Comparison of ENCODE assay signal across 26 cellular contexts in genomic region chr5:181149355-181149754, GRCh38. TPM values are rescaled to one million over a fixed set of nuclear protein-coding genes. Genes with fewer than 3 reads are reported as not detected.
A peak's percentile ranks its signal among the peaks of the same experiment; 100 is the strongest.
DNase-seq lines count a peak whose midpoint lies in the region; ATAC-seq, FAIRE-seq and TF ChIP-seq lines count a peak whose summit lies in the region.
"Had no signal": no experiment of that assay in that cellular context is flagged by ENCODE, and none has a peak within 500 bp of the region (broad histone marks: within the 10 kb centered on the region; RNA-seq: fewer than 3 reads in every experiment).

No MANE protein-coding gene starts in this region.

- POLR2A ChIA-PET in OCI-LY7 (lab: Charles Lee): interaction anchor here (0.6 kb wide), 1 partner anchor 67 kb away, joined by 3 read pairs; no protein-coding TSS in a partner anchor
- POLR2A ChIA-PET in GM12878 (lab: Charles Lee): no interaction called here

- H3K9me2 ChIP-seq in GM23338 (ENCODE audit: insufficient read depth) (no peaks in the 10 kb centered on the region), OCI-LY7 (ENCODE audit: insufficient read depth, low read length) (no peaks in the 10 kb centered on the region)
- H3K9me2 ChIP-seq: SK-N-SH had no signal

- H3K36me3 ChIP-seq in GM23338 (ENCODE audit: insufficient read depth) (no peaks in the 10 kb centered on the region), OCI-LY7 (ENCODE audit: insufficient read depth, low read length) (no peaks in the 10 kb centered on the region), GM12878 (ENCODE audit: control insufficient read depth in 2 of 2, insufficient read depth in 2 of 2, low read length in 1 of 2) (no peaks in the 10 kb centered on the region), upper lobe of right lung (no peaks in the 10 kb centered on the region), gastroesophageal sphincter (no peaks in the 10 kb centered on the region)
- H3K36me3 ChIP-seq: Peyer's patch had no signal

- H3K27ac Mint-ChIP-seq in GM23338: no peak overlapping the region
- H3K27ac Mint-ChIP-seq: CD4-positive, alpha-beta memory T cell had no signal

- RAD21 ChIA-PET in GM12878 (lab: Charles Lee; ENCODE audit: unreplicated experiment): interaction anchor here (1.3 kb wide), 1 partner anchor 18 kb away, joined by 5 read pairs; no protein-coding TSS in a partner anchor

- H3K4me1 ChIP-seq in GM23338 (ENCODE audit: insufficient read depth): peaks cover 21% of the 10 kb centered on the region; the same call in 1 of the 2 replicates
- peaks cover 25% of the 10 kb centered on the region for H3K4me1 ChIP-seq in OCI-LY7 (ENCODE audit: insufficient read depth, low read length, poor library complexity, severe bottlenecking)
- 0 out of 2 replicates have a peak, but pooled peaks cover 3% of the 10 kb centered on the region for H3K4me1 ChIP-seq in GM12878 (ENCODE audit: control insufficient read depth, insufficient read depth, low read length)
- no peaks in the 10 kb centered on the region for H3K4me1 ChIP-seq in upper lobe of right lung
- H3K4me1 ChIP-seq in gastroesophageal sphincter: no peaks in the 10 kb centered on the region
- H3K4me1 ChIP-seq: Caco-2, Peyer's patch had no signal

- ATAC-seq in GM23338 (no peak), GM12878 (no peak), esophagus mucosa (peak; percentile 90), HG02970 (IDR thresholded peaks at IDR 0.05; ENCODE audit: low FRiP score, unreplicated experiment) (no peak), upper lobe of right lung (no peak), gastroesophageal sphincter (no peak)
- ATAC-seq: HepG2 had no signal

- H3K4me2 ChIP-seq in GM23338: no peak overlapping the region
- peak overlapping the region; percentile 35 for H3K4me2 ChIP-seq in OCI-LY7 (ENCODE audit: low read length)
- H3K4me2 ChIP-seq in GM12878 (ENCODE audit: control insufficient read depth, insufficient read depth): no peak overlapping the region
- H3K4me2 ChIP-seq: SK-N-SH had no signal

- CTCF ChIA-PET in OCI-LY7 (lab: Charles Lee; ENCODE audit: unreplicated experiment): no interaction called here
- CTCF ChIA-PET in GM12878 (lab: Yijun Ruan, JAX): interaction anchor here (0.6 to 1.2 kb wide), 3 partner anchors 10 to 35 kb away, joined by 4 to 6 read pairs (median 5); no protein-coding TSS in a partner anchor

- TF ChIP-seq RAD21 in GM12878 (IDR thresholded peaks at IDR 0.05; ENCODE audit: insufficient read depth, low read depth, low read length): no peak

- no peak for TF ChIP-seq CTCF in GM23338 (conservative IDR thresholded peaks at IDR 0.05; ENCODE audit: low read depth in 2 of 2)
- TF ChIP-seq CTCF in OCI-LY7 (conservative IDR thresholded peaks at IDR 0.05; ENCODE audit: low read length): no peak
- no peak for TF ChIP-seq CTCF in GM12878 (IDR thresholded peaks at IDR 0.05 in 2 of 3, conservative IDR thresholded peaks at IDR 0.05 in 1 of 3; ENCODE audit: control insufficient read depth in 2 of 3, extremely low read depth in 1 of 3, insufficient read depth in 1 of 3, low read depth in 3 of 3, low read length in 3 of 3)
- TF ChIP-seq CTCF in upper lobe of right lung (IDR thresholded peaks at IDR 0.05): no peak
- TF ChIP-seq CTCF in gastroesophageal sphincter (IDR thresholded peaks at IDR 0.05): no peak

- H3K27ac ChIP-seq in GM23338 (ENCODE audit: low read depth) (no peak overlapping the region), OCI-LY7 (ENCODE audit: low read depth, low read length, poor library complexity, severe bottlenecking) (no peak overlapping the region), GM12878 (ENCODE audit: control insufficient read depth, insufficient read depth) (0 out of 2 replicates have a peak overlapping the region, but pooled peaks have one; percentile 6), upper lobe of right lung (no peak overlapping the region), gastroesophageal sphincter (no peak overlapping the region)
- H3K27ac ChIP-seq: Peyer's patch had no signal

- H4K20me1 ChIP-seq in GM23338 (replicated peaks; ENCODE audit: insufficient read depth) (no peaks in the 10 kb centered on the region), OCI-LY7 (ENCODE audit: insufficient read depth, low read length) (no peaks in the 10 kb centered on the region), GM12878 (ENCODE audit: control insufficient read depth, insufficient read depth) (no peaks in the 10 kb centered on the region)

- H3K27me3 Mint-ChIP-seq in GM23338 (ENCODE audit: insufficient read depth, low read depth, poor library complexity): peaks cover 32% of the 10 kb centered on the region

- peaks cover 16% of the 10 kb centered on the region for H3K9me3 ChIP-seq in OCI-LY7 (ENCODE audit: low read length)
- H3K9me3 ChIP-seq in GM12878 (replicated peaks; ENCODE audit: control insufficient read depth, insufficient read depth, low read length): no peaks in the 10 kb centered on the region; the same call in 2 of the 3 replicates
- H3K9me3 ChIP-seq in upper lobe of right lung: no peaks in the 10 kb centered on the region
- no peaks in the 10 kb centered on the region for H3K9me3 ChIP-seq in gastroesophageal sphincter
- H3K9me3 ChIP-seq: Caco-2, Peyer's patch, SK-N-SH had no signal

- H3K4me3 ChIP-seq in GM23338: no peak overlapping the region
- H3K4me3 ChIP-seq in OCI-LY7 (ENCODE audit: low read depth, low read length, poor library complexity, severe bottlenecking): no peak overlapping the region
- H3K4me3 ChIP-seq in GM12878: no peak overlapping the region
- H3K4me3 ChIP-seq in upper lobe of right lung: no peak overlapping the region
- H3K4me3 ChIP-seq in gastroesophageal sphincter: no peak overlapping the region
- H3K4me3 ChIP-seq: Peyer's patch had no signal

- 70% methylated on average over 6 of the region's 6 CpGs for WGBS in GM12878 (ENCODE audit: insufficient coverage, insufficient replicate concordance, low lambda C conversion rate, missing lambda C conversion rate)
- WGBS in gastroesophageal sphincter (ENCODE audit: low coverage in 1 of 2), 2 donors: 67 to 87% methylated on average over 3 to 5 of the region's 6 CpGs

- DNase-seq in GM23338 (ENCODE audit: low spot score) (no peak), OCI-LY7 (ENCODE audit: low spot score) (no peak), GM12878 (ENCODE audit: low read depth, low spot score) (no peak), NCI-H2227 (lab: John Stamatoyannopoulos, UW; ENCODE audit: unreplicated experiment) (no peak), upper lobe of right lung (no peak)
- DNase-seq: C1 segment of cervical spinal cord; Caco-2; CD4-positive, alpha-beta memory T cell; Karpas-422; NCI-H1105; NCI-H1436 treated with DMSO at 0.1 percent for 48 hours; NCI-H187 treated with DMSO at 0.1 percent for 48 hours; NCI-H2171 treated with DMSO at 0.1 percent for 48 hours; NCI-H524; NCI-H748 treated with DMSO at 0.1 percent for 48 hours; Peyer's patch; SK-N-SH had no signal

- TF ChIP-seq EP300 in GM12878 (IDR thresholded peaks at IDR 0.05; ENCODE audit: borderline replicate concordance in 1 of 2, control insufficient read depth in 1 of 2, low read depth in 2 of 2, low read length in 2 of 2) (no peak), gastroesophageal sphincter (IDR thresholded peaks at IDR 0.05) (no peak)

- H3K27me3 ChIP-seq in GM23338 (ENCODE audit: insufficient read depth) (no peaks in the 10 kb centered on the region), GM12878 (replicated peaks in 1 of 2; ENCODE audit: control insufficient read depth in 2 of 2, insufficient read depth in 2 of 2, low read length in 1 of 2) (no peaks in the 10 kb centered on the region; a peak in 1 of 4 replicates), upper lobe of right lung (peaks cover 24% of the 10 kb centered on the region), gastroesophageal sphincter (peaks cover 78% of the 10 kb centered on the region)
- H3K27me3 ChIP-seq: Peyer's patch had no signal

- no peak for TF ChIP-seq POLR2A in GM12878 (IDR thresholded peaks at IDR 0.05; ENCODE audit: low read depth, low read length)
- TF ChIP-seq POLR2A in gastroesophageal sphincter (IDR thresholded peaks at IDR 0.05): no peak

- no peak for FAIRE-seq in GM12878 (lab: Jason Lieb, UNC)
- FAIRE-seq: A204.1, G401.6, H54, HepG2 had no signal

- SMC1A ChIA-PET in GM12878 (lab: Charles Lee; ENCODE audit: uncharacterized antibody, unreplicated experiment): interaction anchor here (1.0 to 3.2 kb wide), 3 partner anchors 21 to 289 kb away, joined by 3 to 11 read pairs (median 4); no protein-coding TSS in a partner anchor

- H3K79me2 ChIP-seq in GM23338 (replicated peaks; ENCODE audit: insufficient read depth) (no peaks in the 10 kb centered on the region), OCI-LY7 (ENCODE audit: insufficient read depth, low read depth, low read length) (no peaks in the 10 kb centered on the region), GM12878 (ENCODE audit: control insufficient read depth, insufficient read depth, low read length) (no peaks in the 10 kb centered on the region)

- H3K9ac ChIP-seq in GM12878 (ENCODE audit: control insufficient read depth, insufficient read depth, low read length): no peak overlapping the region
- H3K9ac ChIP-seq: SK-N-SH had no signal

- peaks cover 28% of the 10 kb centered on the region for H3K4me1 Mint-ChIP-seq in GM23338

- H3F3A ChIP-seq in GM23338 (replicated peaks; ENCODE audit: low read depth): no peaks in the 10 kb centered on the region

- H3K4me3 Mint-ChIP-seq in GM23338: no peak overlapping the region
- H3K4me3 Mint-ChIP-seq: CD4-positive, alpha-beta memory T cell had no signal

- peaks cover 16% of the 10 kb centered on the region for H3K9me3 Mint-ChIP-seq in GM23338

- BruUV-seq in OCI-LY7 (replicated peaks; lab: Mats Ljungman, UMichigan) (no TSS peak), GM12878 (replicated peaks; lab: Mats Ljungman, UMichigan) (no TSS peak)

- H2AFZ ChIP-seq in GM23338: peak overlapping the region; percentile 52; the same call in 1 of the 2 replicates
- H2AFZ ChIP-seq in OCI-LY7 (ENCODE audit: low read length): peak overlapping the region; percentile 78
- H2AFZ ChIP-seq in GM12878 (ENCODE audit: control insufficient read depth, low read depth, low read length): no peak overlapping the region

- intact Hi-C loops in OCI-LY7 (cut with micrococcal nuclease; ENCODE audit: unreplicated experiment) (no loop called here), GM12878 (cut with micrococcal nuclease; ENCODE audit: unreplicated experiment) (no loop called here), upper lobe of right lung (cut with DNase I) (no loop called here)

- in situ Hi-C loops in GM12878 (cut with MboI): no loop called here

- 0 out of 3 replicates have a peak, but pooled peaks cover 4% of the 10 kb centered on the region for H3K36me3 Mint-ChIP-seq in GM23338 (ENCODE audit: low read depth)
- H3K36me3 Mint-ChIP-seq: CD4-positive, alpha-beta memory T cell had no signal

RNA-seq across cellular contexts. Expression of gene OR2V2, which starts 2.0 kb away (rescaled TPM):
- total RNA-seq in GM23338 (2014; rRNA removed; shearing (Covaris generic)): not detected in 2 replicates
- polyA plus RNA-seq in GM23338 (2016; fragmentation: Nextera tagmentation; extraction: Ambion mirVana) (not detected in 2 replicates), GM12878 (2011; rRNA removed) (0.14 and 0.26 TPM in 2 replicates), GM12878 (2014; fragmentation: Illumina TruSeq; extraction: Trizol) (0.11 TPM in 1 of 2 replicates, not detected in the other), GM12878 (2014; fragmentation: Nextera tagmentation; extraction: Ambion mirVana) (not detected), GM12878 (2014; rRNA removed) (not detected in 2 replicates), GM12878 (2016; fragmentation: Nextera tagmentation; extraction: Ambion mirVana) (not detected)
- 0.06 and 0.23 TPM in 2 replicates for total RNA-seq in OCI-LY7 (2014; rRNA removed; shearing (Covaris generic))
- total RNA-seq in OCI-LY7 (2022) (not detected in 2 replicates), GM12878 (2014; rRNA removed) (not detected in 2 replicates), GM12878 (2014; rRNA removed; fragmentation: Illumina TruSeq; extraction: Trizol) (not detected in 2 replicates), GM12878 (2021) (not detected in 2 replicates), esophagus mucosa (not detected), upper lobe of right lung (not detected), gastroesophageal sphincter (under 1 TPM in 1 of 4 donors, not detected in 3; 0.08 TPM)
- total RNA-seq in GM12878 (2013; cell fraction: nucleolus; rRNA removed): 0.20 and 0.56 TPM in 2 replicates
- polyA plus RNA-seq in GM12878 (2011; ENCODE audit: low read depth): not detected
- polyA plus RNA-seq in GM12878 (2011; cell fraction: cytosol; rRNA removed): 0.09 and 0.13 TPM in 2 replicates
- polyA plus RNA-seq in GM12878 (2011; cell fraction: nucleus; rRNA removed): 0.22 and 0.25 TPM in 2 replicates
- not detected in 2 replicates for polyA plus RNA-seq in GM12878 (2012)
- 0.05 and 0.88 TPM in 2 replicates for polyA minus RNA-seq in GM12878 (2011; rRNA and poly(A)+ RNA removed)
- not detected in 2 replicates for polyA minus RNA-seq in GM12878 (2011; cell fraction: cytosol; rRNA and poly(A)+ RNA removed)
- 0.24 and 0.29 TPM in 2 replicates for polyA minus RNA-seq in GM12878 (2011; cell fraction: nucleus; rRNA and poly(A)+ RNA removed)
- total RNA-seq: Caco-2; CD4-positive, alpha-beta memory T cell; HepG2; HT1080; Peyer's patch had no signal
- polyA plus RNA-seq: AG04450; CD4-positive, alpha-beta memory T cell; HepG2; SK-N-SH had no signal

RNA-seq across cellular contexts. Expression of gene OR2V1, which starts 18.4 kb away (rescaled TPM):
- not detected in 2 replicates for total RNA-seq in GM23338 (2014; rRNA removed; shearing (Covaris generic))
- polyA plus RNA-seq in GM23338 (2016; fragmentation: Nextera tagmentation; extraction: Ambion mirVana): not detected in 2 replicates
- not detected in 2 replicates for total RNA-seq in OCI-LY7 (2014; rRNA removed; shearing (Covaris generic))
- total RNA-seq in OCI-LY7 (2022): not detected in 2 replicates
- 1.1 and 2.0 TPM in 2 replicates for total RNA-seq in GM12878 (2013; cell fraction: nucleolus; rRNA removed)
- 0.05 TPM in 1 of 2 replicates, not detected in the other for total RNA-seq in GM12878 (2014; rRNA removed)
- total RNA-seq in GM12878 (2014; rRNA removed; fragmentation: Illumina TruSeq; extraction: Trizol): not detected in 2 replicates
- not detected in 2 replicates for total RNA-seq in GM12878 (2021)
- polyA plus RNA-seq in GM12878 (2011; ENCODE audit: low read depth): 0.18 TPM
- polyA plus RNA-seq in GM12878 (2011; rRNA removed): 3.2 and 4.4 TPM in 2 replicates
- 3.7 and 4.0 TPM in 2 replicates for polyA plus RNA-seq in GM12878 (2011; cell fraction: cytosol; rRNA removed)
- polyA plus RNA-seq in GM12878 (2011; cell fraction: nucleus; rRNA removed): 1.9 and 4.3 TPM in 2 replicates
- 0.18 and 0.20 TPM in 2 replicates for polyA plus RNA-seq in GM12878 (2012)
- polyA plus RNA-seq in GM12878 (2014; fragmentation: Illumina TruSeq; extraction: Trizol): not detected in 2 replicates
- not detected for polyA plus RNA-seq in GM12878 (2014; fragmentation: Nextera tagmentation; extraction: Ambion mirVana)
- polyA plus RNA-seq in GM12878 (2014; rRNA removed): not detected in 2 replicates
- under 1 TPM in 1 of 2 experiments, not detected in 1; 0.20 TPM for polyA plus RNA-seq in GM12878 (2016; fragmentation: Nextera tagmentation; extraction: Ambion mirVana)
- polyA minus RNA-seq in GM12878 (2011; rRNA and poly(A)+ RNA removed): 3.6 and 4.9 TPM in 2 replicates
- 0.53 and 1.8 TPM in 2 replicates for polyA minus RNA-seq in GM12878 (2011; cell fraction: cytosol; rRNA and poly(A)+ RNA removed)
- 0.85 and 0.86 TPM in 2 replicates for polyA minus RNA-seq in GM12878 (2011; cell fraction: nucleus; rRNA and poly(A)+ RNA removed)
- not detected for total RNA-seq in esophagus mucosa
- not detected for total RNA-seq in upper lobe of right lung
- under 1 TPM in 1 of 4 donors, not detected in 3; 0.12 TPM for total RNA-seq in gastroesophageal sphincter
- total RNA-seq: Caco-2; CD4-positive, alpha-beta memory T cell; HepG2; HT1080; Peyer's patch had no signal
- polyA plus RNA-seq: AG04450; CD4-positive, alpha-beta memory T cell; HepG2; SK-N-SH had no signal

RNA-seq across cellular contexts. Expression of gene TRIM7, which starts 55.6 kb away (rescaled TPM):
- total RNA-seq in GM23338 (2014; rRNA removed; shearing (Covaris generic)): 0.56 and 0.66 TPM in 2 replicates
- polyA plus RNA-seq in GM23338 (2016; fragmentation: Nextera tagmentation; extraction: Ambion mirVana): 0.37 and 0.53 TPM in 2 replicates
- total RNA-seq in OCI-LY7 (2014; rRNA removed; shearing (Covaris generic)): 0.22 and 0.44 TPM in 2 replicates
- 1.8 and 2.2 TPM in 2 replicates for total RNA-seq in OCI-LY7 (2022)
- total RNA-seq in GM12878 (2013; cell fraction: nucleolus; rRNA removed): 0.59 and 0.84 TPM in 2 replicates
- total RNA-seq in GM12878 (2014; rRNA removed): 0.54 and 1.1 TPM in 2 replicates
- total RNA-seq in GM12878 (2014; rRNA removed; fragmentation: Illumina TruSeq; extraction: Trizol): 0.22 and 0.46 TPM in 2 replicates
- total RNA-seq in GM12878 (2021): 0.38 and 0.96 TPM in 2 replicates
- 1.1 TPM for polyA plus RNA-seq in GM12878 (2011; ENCODE audit: low read depth)
- 1.6 TPM in 2 replicates for polyA plus RNA-seq in GM12878 (2011; rRNA removed)
- 0.97 and 1.0 TPM in 2 replicates for polyA plus RNA-seq in GM12878 (2011; cell fraction: cytosol; rRNA removed)
- 2.2 and 2.4 TPM in 2 replicates for polyA plus RNA-seq in GM12878 (2011; cell fraction: nucleus; rRNA removed)
- 0.87 and 1.7 TPM in 2 replicates for polyA plus RNA-seq in GM12878 (2012)
- 0.32 and 0.33 TPM in 2 replicates for polyA plus RNA-seq in GM12878 (2014; fragmentation: Illumina TruSeq; extraction: Trizol)
- polyA plus RNA-seq in GM12878 (2014; fragmentation: Nextera tagmentation; extraction: Ambion mirVana): under 1 TPM; 0.02 to 0.20 TPM
- polyA plus RNA-seq in GM12878 (2014; rRNA removed): 0.84 and 1.1 TPM in 2 replicates
- polyA plus RNA-seq in GM12878 (2016; fragmentation: Nextera tagmentation; extraction: Ambion mirVana): 1 to 10 TPM in 1 of 2 experiments, under 1 TPM in 1; 0.44 to 1.3 TPM
- 0.80 and 0.88 TPM in 2 replicates for polyA minus RNA-seq in GM12878 (2011; rRNA and poly(A)+ RNA removed)
- 0.83 and 1.1 TPM in 2 replicates for polyA minus RNA-seq in GM12878 (2011; cell fraction: cytosol; rRNA and poly(A)+ RNA removed)
- 0.73 and 1.5 TPM in 2 replicates for polyA minus RNA-seq in GM12878 (2011; cell fraction: nucleus; rRNA and poly(A)+ RNA removed)
- 36.9 TPM for total RNA-seq in esophagus mucosa
- total RNA-seq in upper lobe of right lung: 4.9 TPM
- total RNA-seq in gastroesophageal sphincter: 10 to 100 TPM in 1 of 4 donors, 1 to 10 TPM in 3; 3.0 to 11.0 (median 4.7) TPM
- total RNA-seq: HepG2 had no signal
